Comparison of ENCODE assay signal across 20 cellular contexts in the genomic region with DNA sequence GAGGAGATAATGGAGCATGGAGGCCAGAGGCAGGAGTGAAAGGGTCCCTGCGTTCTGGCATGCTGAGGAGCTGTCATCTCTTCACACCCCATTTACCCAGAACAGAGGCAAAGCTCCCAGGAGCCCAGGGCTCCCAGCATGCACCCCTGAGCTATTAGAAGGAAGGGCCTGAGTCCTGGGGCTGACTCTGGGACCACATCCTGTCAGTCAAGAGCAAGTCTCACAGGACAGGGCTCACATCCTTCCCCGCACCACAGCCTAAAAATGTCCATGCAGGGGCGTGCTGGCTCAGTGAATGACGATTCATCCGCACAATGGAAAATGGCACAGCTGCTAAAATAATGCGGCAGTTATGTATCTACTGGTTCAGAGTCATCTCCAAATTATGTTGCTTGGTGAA. TPM values are rescaled to one million over a fixed set of nuclear protein-coding genes. Genes with fewer than 3 reads are reported as not detected.
DNase-seq lines count a peak whose midpoint lies in the region; ATAC-seq, FAIRE-seq and TF ChIP-seq lines count a peak whose summit lies in the region.
"Had no signal": no experiment of that assay in that cellular context is flagged by ENCODE, and none has a peak within 500 bp of the region (broad histone marks: within the 10 kb centered on the region; RNA-seq: fewer than 3 reads in every experiment).

No MANE protein-coding gene starts in this region.

- no peaks in the 10 kb centered on the region for H3K79me2 ChIP-seq in osteoblast (ENCODE audit: insufficient read depth, low read length)

- H3K27ac ChIP-seq in angular gyrus (ENCODE audit: low read depth, low read length) (peak overlapping the region; percentile 57), osteoblast (ENCODE audit: low read depth, low read length) (peak overlapping the region; percentile 20), lower lobe of right lung (no peak overlapping the region)
- H3K27ac ChIP-seq: body of pancreas, gastrocnemius medialis had no signal

- intact Hi-C loops in lower lobe of right lung (cut with DNase I), result no loop called here

- no peaks in the 10 kb centered on the region for H4K20me1 ChIP-seq in osteoblast (ENCODE audit: insufficient read depth, low read length)

- DNase-seq in osteoblast (ENCODE audit: insufficient read length, low spot score, missing footprints) (peak; percentile 94), H54 (ENCODE audit: insufficient read length, low spot score) (no peak), lower lobe of right lung (no peak), NCI-H510A (lab: John Stamatoyannopoulos, UW) (no peak)
- DNase-seq: body of pancreas; effector memory CD8-positive, alpha-beta T cell; gastrocnemius medialis; HCEC 1CT; mucosa of descending colon; NCI-H1694; NCI-H82; SHP77; stimulated activated CD4-positive, alpha-beta T cell treated with anti-CD3 and anti-CD28 coated beads, Interleukin-4, amount 100 ng/mL, for 1 hour; stimulated activated naive CD8-positive, alpha-beta T cell treated with anti-CD3 and anti-CD28 coated beads, Interleukin-15, Interleukin-2, amounts not matched to agents 100 U/mL and 50 U/mL, for 24 hours; T1000 had no signal

- ATAC-seq in GM18858 (IDR thresholded peaks at IDR 0.05; ENCODE audit: unreplicated experiment) (peak; percentile 42), HG03139 (IDR thresholded peaks at IDR 0.05; ENCODE audit: unreplicated experiment) (peak; percentile 76), lower lobe of right lung (no peak)
- ATAC-seq: activated T-helper 17 cell treated with anti-CD3 and anti-CD28 coated beads, Interleukin-2, amount 50 U/mL, for 72 hours; body of pancreas; effector memory CD8-positive, alpha-beta T cell; gastrocnemius medialis; stimulated activated naive CD8-positive, alpha-beta T cell treated with anti-CD3 and anti-CD28 coated beads, Interleukin-15, Interleukin-2, amounts not matched to agents 100 U/mL and 50 U/mL, for 24 hours had no signal

- H3K9me3 ChIP-seq in osteoblast (ENCODE audit: low read depth, low read length) (no peaks in the 10 kb centered on the region), lower lobe of right lung (no peaks in the 10 kb centered on the region)
- H3K9me3 ChIP-seq: body of pancreas, gastrocnemius medialis, mucosa of descending colon had no signal

- no peak overlapping the region for H3K4me3 ChIP-seq in osteoblast (ENCODE audit: insufficient read depth, low read length)
- no peak overlapping the region for H3K4me3 ChIP-seq in lower lobe of right lung
- H3K4me3 ChIP-seq: body of pancreas, gastrocnemius medialis, mucosa of descending colon had no signal

- H3K4me1 ChIP-seq in osteoblast (ENCODE audit: insufficient read depth, low read length) (peaks cover under 1% of the 10 kb centered on the region), lower lobe of right lung (no peaks in the 10 kb centered on the region)
- H3K4me1 ChIP-seq: body of pancreas had no signal

- peak overlapping the region; percentile 63 for H2AFZ ChIP-seq in osteoblast (ENCODE audit: low read length)

- no peak for FAIRE-seq in H54 (lab: Jason Lieb, UNC)
- FAIRE-seq: islet of Langerhans had no signal

- H3K27me3 ChIP-seq in osteoblast (ENCODE audit: insufficient read depth, low read length) (no peaks in the 10 kb centered on the region), lower lobe of right lung (ENCODE audit: low read depth) (peaks cover 3% of the 10 kb centered on the region)
- H3K27me3 ChIP-seq: body of pancreas, gastrocnemius medialis had no signal

- H3K4me2 ChIP-seq in osteoblast (ENCODE audit: insufficient read depth, low read length), result no peak overlapping the region

- TF ChIP-seq CTCF in osteoblast (IDR thresholded peaks at IDR 0.05; ENCODE audit: extremely low read depth, low read depth, low read length) (peak; percentile 25), lower lobe of right lung (IDR thresholded peaks at IDR 0.05) (no peak)

- H3K36me3 ChIP-seq in osteoblast (ENCODE audit: insufficient read depth, low read length) (no peaks in the 10 kb centered on the region), lower lobe of right lung (no peaks in the 10 kb centered on the region)
- H3K36me3 ChIP-seq: gastrocnemius medialis had no signal

- TF ChIP-seq POLR2A in H54 (IDR thresholded peaks at IDR 0.05; ENCODE audit: low read depth, low read length), result no peak

RNA-seq across cellular contexts. Expression of a gene that starts 31.4 kb away (rescaled TPM):
- 0.36 and 0.88 TPM in 2 replicates for total RNA-seq in osteoblast
- 1.3 TPM for total RNA-seq in lower lobe of right lung
- total RNA-seq: activated T-helper 17 cell treated with anti-CD3 and anti-CD28 coated beads, Interleukin-2, amount 50 U/mL, for 72 hours had no signal

RNA-seq across cellular contexts. Expression of a gene that starts 44.6 kb away (rescaled TPM):
- total RNA-seq in osteoblast (4.7 and 6.5 TPM in 2 replicates), lower lobe of right lung (3.5 TPM)
- total RNA-seq: activated T-helper 17 cell treated with anti-CD3 and anti-CD28 coated beads, Interleukin-2, amount 50 U/mL, for 72 hours; gastrocnemius medialis had no signal

Comparison
In these comparisons a context has a peak if more than half of its experiments do, and no peak if none do; other contexts are left out.
1. ATAC-seq: peak in GM18858 (single experiment) and HG03139 (single experiment); none in lower lobe of right lung (0 of 2).